ENCODE assay signal across 16 cellular contexts in genomic region chr3:119360736-119361462, GRCh38.
DNase-seq lines count a peak whose midpoint lies in the region; ATAC-seq, FAIRE-seq and TF ChIP-seq lines count a peak whose summit lies in the region.
"Had no signal": no experiment of that assay in that cellular context is flagged by ENCODE, and none has a peak within 500 bp of the region (broad histone marks: within the 10 kb centered on the region; RNA-seq: fewer than 3 reads in every experiment).

No MANE protein-coding gene starts in this region.

- H3K36me3 Mint-ChIP-seq in GM23338 (ENCODE audit: low read depth) (no peaks in the 10 kb centered on the region), neural crest cell (ENCODE audit: low read depth) (no peaks in the 10 kb centered on the region)

- no peak for TF ChIP-seq CTCF in GM23338 (conservative IDR thresholded peaks at IDR 0.05; ENCODE audit: low read depth in 2 of 2)
- TF ChIP-seq CTCF in neural crest cell (conservative IDR thresholded peaks at IDR 0.05): no peak
- TF ChIP-seq CTCF in foreskin keratinocyte (conservative IDR thresholded peaks at IDR 0.05): no peak
- TF ChIP-seq CTCF in pancreas (IDR thresholded peaks at IDR 0.05): no peak

- no peaks in the 10 kb centered on the region for H3K9me3 Mint-ChIP-seq in GM23338
- H3K9me3 Mint-ChIP-seq in neural crest cell: no peaks in the 10 kb centered on the region

- DNase-seq in GM23338 (ENCODE audit: low spot score) (peak; percentile 68), neural crest cell (ENCODE audit: low read depth, low spot score) (no peak), foreskin keratinocyte (no peak), frontal cortex (ENCODE audit: low spot score in 2 of 2) (no peak), pancreas (no peak), UCSD-AML1 (lab: John Stamatoyannopoulos, UW; ENCODE audit: unreplicated experiment) (no peak)
- DNase-seq: C1 segment of cervical spinal cord, NCI-H1105, NCI-H1694, NCI-H2107, NCI-H2227 treated with DMSO at 0.1 percent for 48 hours, NCI-H524, PC-9 had no signal

- H3K27ac ChIP-seq in GM23338 (ENCODE audit: low read depth): peak overlapping the region; percentile 89
- H3K27ac ChIP-seq in HUES64 (ENCODE audit: low read depth, low read length): peak overlapping the region; percentile 80
- peak overlapping the region; percentile 21 for H3K27ac ChIP-seq in iPS-18a (ENCODE audit: low read length)
- H3K27ac ChIP-seq in foreskin keratinocyte: no peak overlapping the region
- no peak overlapping the region for H3K27ac ChIP-seq in pancreas
- H3K27ac ChIP-seq: PC-9 had no signal

- H3K27ac Mint-ChIP-seq in GM23338 (peak overlapping the region; percentile 86), neural crest cell (ENCODE audit: unreplicated experiment) (peak overlapping the region; percentile 7)

- FAIRE-seq in frontal cortex (lab: Jason Lieb, UNC) (no peak), pancreas (lab: Jason Lieb, UNC) (no peak)
- FAIRE-seq: H54 had no signal

- peak overlapping the region; percentile 54 for H3K9ac ChIP-seq in HUES64 (ENCODE audit: low read depth, low read length)
- no peak overlapping the region for H3K9ac ChIP-seq in iPS-18a (ENCODE audit: low read length)

- no peak overlapping the region for H2AFZ ChIP-seq in GM23338
- H2AFZ ChIP-seq: PC-9 had no signal

- H3K4me3 Mint-ChIP-seq in GM23338 (no peak overlapping the region), neural crest cell (no peak overlapping the region)

- H3K4me1 ChIP-seq in GM23338 (ENCODE audit: insufficient read depth) (peaks cover 57% of the 10 kb centered on the region), HUES64 (ENCODE audit: insufficient read depth, low read length) (peaks cover 33% of the 10 kb centered on the region), iPS-18a (ENCODE audit: control insufficient read depth, low read depth, low read length) (peaks cover 31% of the 10 kb centered on the region), foreskin keratinocyte (no peaks in the 10 kb centered on the region), pancreas (no peaks in the 10 kb centered on the region)

- ATAC-seq in GM23338 (peak; percentile 79), foreskin keratinocyte (no peak), pancreas (no peak)

- peak overlapping the region; percentile 64 for H3K4me2 ChIP-seq in GM23338
- H3K4me2 ChIP-seq: PC-9 had no signal

- no peaks in the 10 kb centered on the region for H4K20me1 ChIP-seq in GM23338 (replicated peaks; ENCODE audit: insufficient read depth)

- no peak overlapping the region for H3K4me3 ChIP-seq in GM23338
- H3K4me3 ChIP-seq in HUES64 (ENCODE audit: low read length): 0 out of 2 replicates have a peak overlapping the region, but pooled peaks have one; percentile 23
- H3K4me3 ChIP-seq in iPS-18a (ENCODE audit: low read length): peak overlapping the region; percentile 25
- H3K4me3 ChIP-seq in pancreas: no peak overlapping the region
- H3K4me3 ChIP-seq: PC-9 had no signal

- H3K27me3 Mint-ChIP-seq in GM23338 (ENCODE audit: insufficient read depth, low read depth, poor library complexity) (peaks cover 4% of the 10 kb centered on the region), neural crest cell (ENCODE audit: low read depth) (no peaks in the 10 kb centered on the region)

- H3F3A ChIP-seq in GM23338 (replicated peaks; ENCODE audit: low read depth): no peaks in the 10 kb centered on the region; the same call in 1 of the 2 replicates

- H3K79me2 ChIP-seq in GM23338 (replicated peaks; ENCODE audit: insufficient read depth): no peaks in the 10 kb centered on the region

- H3K9me3 ChIP-seq in HUES64 (ENCODE audit: insufficient read depth, low read depth, low read length) (no peaks in the 10 kb centered on the region), iPS-18a (ENCODE audit: control insufficient read depth, low read depth, low read length) (no peaks in the 10 kb centered on the region), pancreas (no peaks in the 10 kb centered on the region)

- H3K9me2 ChIP-seq in GM23338 (ENCODE audit: insufficient read depth): no peaks in the 10 kb centered on the region

- intact Hi-C loops in pancreas (cut with DNase I): no loop called here

- H3K27me3 ChIP-seq in GM23338 (ENCODE audit: insufficient read depth) (no peaks in the 10 kb centered on the region), HUES64 (ENCODE audit: insufficient read depth, low read length) (no peaks in the 10 kb centered on the region), iPS-18a (ENCODE audit: control insufficient read depth, insufficient read depth, low read length) (no peaks in the 10 kb centered on the region), foreskin keratinocyte (no peaks in the 10 kb centered on the region), pancreas (no peaks in the 10 kb centered on the region)

- H3K4me1 Mint-ChIP-seq in GM23338 (peaks cover 57% of the 10 kb centered on the region), neural crest cell (peaks cover 27% of the 10 kb centered on the region)

- H3K36me3 ChIP-seq in GM23338 (ENCODE audit: insufficient read depth): no peaks in the 10 kb centered on the region
- H3K36me3 ChIP-seq in HUES64 (ENCODE audit: insufficient read depth, low read length): no peaks in the 10 kb centered on the region
- no peaks in the 10 kb centered on the region for H3K36me3 ChIP-seq in iPS-18a (ENCODE audit: control insufficient read depth, low read depth, low read length)
- no peaks in the 10 kb centered on the region for H3K36me3 ChIP-seq in pancreas

- 76% methylated on average over 3 of the region's 3 CpGs for WGBS in HUES64
- WGBS in pancreas, 2 donors: 86 to 87% methylated on average over 3 of the region's 3 CpGs

TF ChIP-seq in GM23338, 12 proteins besides CTCF, POLR2A, EP300 and RAD21:
- TF ChIP-seq NANOG (IDR thresholded peaks at IDR 0.05; ENCODE audit: borderline replicate concordance): no peak
- no peak for TF ChIP-seq EZH2phosphoT487 (IDR thresholded peaks at IDR 0.05; ENCODE audit: unreplicated experiment)
- TF ChIP-seq JUNB (IDR thresholded peaks at IDR 0.05; ENCODE audit: unreplicated experiment): no peak
- TF ChIP-seq EZH2 (IDR thresholded peaks at IDR 0.05; ENCODE audit: low read depth, unreplicated experiment): no peak
- peak; percentile 18; the same call in 1 of the 2 replicates for TF ChIP-seq ZNF462 (CRISPR knock-in tag; IDR thresholded peaks at IDR 0.05)

Comparison
In these comparisons a context has a peak if more than half of its experiments do, and no peak if none do; other contexts are left out.
1. H3K27ac ChIP-seq: peak in GM23338 (single experiment), HUES64 (single experiment) and iPS-18a (single experiment); none in foreskin keratinocyte (single experiment) and pancreas (0 of 4).
2. H3K4me3 ChIP-seq: peak in HUES64 (single experiment) and iPS-18a (single experiment); none in GM23338 (single experiment) and pancreas (0 of 4).